In the genomic region with DNA sequence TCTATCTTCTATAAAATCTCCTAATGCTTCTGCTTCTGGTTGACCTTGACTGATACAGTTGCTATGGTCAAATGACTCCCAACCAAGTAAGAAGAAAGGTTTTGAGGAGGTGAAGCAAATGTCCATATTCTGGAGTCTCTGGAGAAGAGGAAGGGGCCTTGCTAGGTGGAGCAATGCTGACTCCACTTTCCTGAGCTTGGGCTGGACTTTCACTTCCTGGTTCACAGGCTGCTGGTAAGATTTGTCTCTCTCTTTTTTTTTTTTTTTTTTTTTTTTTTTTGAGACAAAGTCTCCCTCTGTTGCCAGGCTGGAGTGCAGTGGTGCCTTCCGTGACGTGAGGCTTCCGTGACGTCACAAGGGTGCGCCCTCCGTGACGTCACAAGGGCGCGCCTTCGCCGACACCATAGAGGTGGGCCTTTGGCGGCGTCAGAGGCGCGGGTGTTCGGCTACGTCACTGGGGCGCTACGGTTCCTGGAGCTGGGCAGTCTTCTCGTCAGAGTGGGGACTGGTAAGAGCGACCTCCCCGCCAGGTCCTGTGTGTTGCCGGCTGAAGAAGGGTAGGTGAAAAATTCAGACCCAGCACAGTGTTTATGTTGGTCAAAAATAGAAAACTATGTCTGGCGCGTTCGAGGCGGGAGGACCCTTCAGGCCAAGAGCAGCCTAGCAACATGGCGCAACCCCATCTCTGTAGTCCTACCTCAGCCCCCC, we compare ENCODE assay signal across 8 cellular contexts.
DNase-seq lines count a peak whose midpoint lies in the region; TF ChIP-seq lines count a peak whose summit lies in the region.
"Not testable (repeated sequence)": the region's sequence is repeated elsewhere in the genome, so short reads cannot be mapped to it uniquely, and the experiment has no call there.

No MANE protein-coding gene starts in this region.

- H3K36me3 Mint-ChIP-seq in nephron (ENCODE audit: low read depth): not testable (repeated sequence)

- H3K36me3 ChIP-seq in Karpas-422 (ENCODE audit: insufficient read depth, low read length); SJSA1: not testable (repeated sequence)

- H3K4me3 Mint-ChIP-seq in nephron: peak overlapping the region; percentile 98 to 99 (median 98)

- not testable (repeated sequence) for H3K9me3 ChIP-seq in Karpas-422 (ENCODE audit: low read length); SJSA1 (replicated peaks)

- TF ChIP-seq CTCF in fibroblast of villous mesenchyme (IDR thresholded peaks at IDR 0.05; ENCODE audit: insufficient read depth, low read depth, low read length) (peak; percentile 6), nephron (IDR thresholded peaks at IDR 0.05; ENCODE audit: unreplicated experiment in 3 of 3) (peak in 1 of 3 experiments; percentile 16)

- H3K27me3 Mint-ChIP-seq in nephron (ENCODE audit: low read depth): not testable (repeated sequence)

- H3K27me3 ChIP-seq in Karpas-422 (ENCODE audit: low read length); SJSA1 (replicated peaks): not testable (repeated sequence)

- H3K27ac ChIP-seq in Karpas-422 (ENCODE audit: low read length) (peak overlapping the region; percentile 73), SJSA1 (peak overlapping the region; percentile 70)

- peak overlapping the region; percentile 70 for H2AFZ ChIP-seq in Karpas-422 (ENCODE audit: low read length)

- H4K20me1 ChIP-seq in Karpas-422 (ENCODE audit: insufficient read depth, low read depth, low read length): not testable (repeated sequence)

- peak; percentile 99 for DNase-seq in ELF-1 (ENCODE audit: low read depth, low spot score)
- DNase-seq in GOT3 (lab: John Stamatoyannopoulos, UW): peak; percentile 59
- peak; percentile 97 for DNase-seq in Karpas-422
- DNase-seq in SJSA1 (ENCODE audit: low read depth in 1 of 2, low spot score in 2 of 2): peak; percentile 92 to 96
- DNase-seq in activated naive CD4-positive, alpha-beta T cell (lab: John Stamatoyannopoulos, UW): peak; percentile 84 to 90 (median 86)
- peak; percentile 93 for DNase-seq in fibroblast of villous mesenchyme (ENCODE audit: low read depth)
- DNase-seq in stimulated activated naive CD4-positive, alpha-beta T cell (lab: John Stamatoyannopoulos, UW): peak; percentile 91 to 97 (median 94)

- H3K9ac ChIP-seq in Karpas-422 (ENCODE audit: low read length): peak overlapping the region; percentile 73

- peaks cover 11% of the 10 kb centered on the region for H3K4me1 ChIP-seq in Karpas-422 (ENCODE audit: low read length)
- not testable (repeated sequence) for H3K4me1 ChIP-seq in SJSA1 (replicated peaks)

- H3K9me3 Mint-ChIP-seq in nephron: not testable (repeated sequence)

- peak overlapping the region; percentile 97 to 99 (median 99) for H3K27ac Mint-ChIP-seq in nephron

- peak overlapping the region; percentile 73 for H3K4me2 ChIP-seq in Karpas-422 (ENCODE audit: low read depth, low read length, poor library complexity, severe bottlenecking)

- not testable (repeated sequence) for H3K9me2 ChIP-seq in Karpas-422 (replicated peaks; ENCODE audit: insufficient read depth, low read length)

- H3K4me3 ChIP-seq in Karpas-422 (ENCODE audit: low read length) (peak overlapping the region; percentile 74), SJSA1 (peak overlapping the region; percentile 45), fibroblast of villous mesenchyme (ENCODE audit: low read depth, low read length) (peak overlapping the region; percentile 60)

- not testable (repeated sequence) for H3K79me2 ChIP-seq in Karpas-422 (ENCODE audit: low read length)

- H3K4me1 Mint-ChIP-seq in nephron: peaks cover 12% of the 10 kb centered on the region

Comparison
In these comparisons a context has a peak if more than half of its experiments do, and no peak if none do; other contexts are left out.
1. Peak in every context shown above with its lines: DNase-seq, H3K4me3 ChIP-seq and H3K27ac ChIP-seq.